Comparison of ENCODE assay signal across 14 cellular contexts in the genomic region with DNA sequence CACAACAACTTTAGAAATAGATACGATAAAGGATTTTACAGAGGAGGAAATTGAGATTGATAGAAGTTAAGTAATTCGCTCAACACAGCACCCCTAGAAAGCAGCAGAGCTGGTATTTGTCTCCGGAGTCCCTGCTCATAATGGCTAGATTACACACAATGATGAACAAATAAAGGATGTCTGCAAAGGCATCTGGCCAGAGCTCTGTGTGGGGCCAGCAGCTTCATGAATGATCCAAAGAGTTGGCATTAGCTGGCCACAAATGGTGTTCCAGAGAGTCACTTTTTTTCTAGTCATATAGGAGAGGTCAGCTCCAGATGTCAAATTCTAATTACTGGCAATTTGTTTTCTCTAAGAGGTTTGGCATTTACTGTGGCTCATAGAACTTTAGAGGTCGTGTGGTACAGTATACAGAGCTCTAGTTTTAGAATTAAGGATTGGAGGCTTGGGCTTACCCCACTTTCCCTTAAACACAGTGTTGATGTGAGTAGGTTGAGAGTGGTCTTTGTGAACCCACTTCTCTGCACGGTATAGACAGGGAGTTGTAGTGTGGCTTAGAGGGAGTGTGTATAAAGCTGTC.
"Had no signal": no experiment of that assay in that cellular context is flagged by ENCODE, and none has a peak within 500 bp of the region (broad histone marks: within the 10 kb centered on the region; RNA-seq: fewer than 3 reads in every experiment).

No MANE protein-coding gene starts in this region.

- H3K4me1 ChIP-seq: colonic mucosa, lower lobe of right lung, spleen had no signal

- H2AFZ ChIP-seq: hepatocyte had no signal

- H3K27me3 Mint-ChIP-seq: stimulated activated naive B cell treated with anti-CD40 and anti-IgM and Interleukin-4, amounts not matched to agents 10 μg/mL and 1 μg/mL and 100 μg/mL, for 72 hours had no signal

- H3K36me3 ChIP-seq: colonic mucosa, esophagus squamous epithelium, gastroesophageal sphincter, lower lobe of right lung, spleen, tibial nerve had no signal

- H3K27ac ChIP-seq: colonic mucosa, esophagus squamous epithelium, gastroesophageal sphincter, hepatocyte, lower lobe of right lung, spleen, tibial nerve had no signal

- H3K4me3 Mint-ChIP-seq: activated naive CD4-positive, alpha-beta T cell treated with anti-CD3 and anti-CD28 coated beads for 36 hours; mesothelial cell of epicardium; stimulated activated naive B cell treated with anti-CD40 and anti-IgM and Interleukin-4, amounts not matched to agents 10 μg/mL and 1 μg/mL and 100 μg/mL, for 72 hours had no signal

- H3K27me3 ChIP-seq: colonic mucosa, esophagus squamous epithelium, gastroesophageal sphincter, hepatocyte, spleen, tibial nerve had no signal

- H3K4me2 ChIP-seq: hepatocyte had no signal

- DNase-seq: activated CD4-positive, alpha-beta T cell treated with anti-CD3 and anti-CD28 coated beads for 4 hours; activated naive CD4-positive, alpha-beta T cell treated with anti-CD3 and anti-CD28 coated beads for 36 hours; colonic mucosa; esophagus squamous epithelium; lower lobe of right lung; posterior cingulate gyrus; right cardiac atrium; spleen; stimulated activated CD4-positive, alpha-beta T cell treated with anti-CD3 and anti-CD28 coated beads, Interleukin-1b, Interleukin-23, amount 100 ng/mL, for 48 hours; stimulated activated naive B cell treated with anti-CD40 and anti-IgM and Interleukin-4, amounts not matched to agents 10 μg/mL and 1 μg/mL and 100 μg/mL, for 72 hours had no signal

- H3K36me3 Mint-ChIP-seq: mesothelial cell of epicardium; stimulated activated naive B cell treated with anti-CD40 and anti-IgM and Interleukin-4, amounts not matched to agents 10 μg/mL and 1 μg/mL and 100 μg/mL, for 72 hours had no signal

- H3K4me1 Mint-ChIP-seq: stimulated activated naive B cell treated with anti-CD40 and anti-IgM and Interleukin-4, amounts not matched to agents 10 μg/mL and 1 μg/mL and 100 μg/mL, for 72 hours had no signal

- H3K27ac Mint-ChIP-seq: activated naive CD4-positive, alpha-beta T cell treated with anti-CD3 and anti-CD28 coated beads for 36 hours; mesothelial cell of epicardium; stimulated activated naive B cell treated with anti-CD40 and anti-IgM and Interleukin-4, amounts not matched to agents 10 μg/mL and 1 μg/mL and 100 μg/mL, for 72 hours had no signal

- H3K9me3 ChIP-seq: colonic mucosa, esophagus squamous epithelium, gastroesophageal sphincter, lower lobe of right lung had no signal

- H3K4me3 ChIP-seq: colonic mucosa, esophagus squamous epithelium, gastroesophageal sphincter, hepatocyte, lower lobe of right lung, spleen, tibial nerve had no signal
